9 cellular contexts compared by ENCODE assay signal in genomic region chr22:50396751-50397370, GRCh38. TPM values are rescaled to one million over a fixed set of nuclear protein-coding genes. Genes with fewer than 3 reads are reported as not detected.
DNase-seq lines count a peak whose midpoint lies in the region; ATAC-seq and TF ChIP-seq lines count a peak whose summit lies in the region.
"Had no signal": no experiment of that assay in that cellular context is flagged by ENCODE, and none has a peak within 500 bp of the region (broad histone marks: within the 10 kb centered on the region; RNA-seq: fewer than 3 reads in every experiment).

No MANE protein-coding gene starts in this region.

- H3K4me1 Mint-ChIP-seq in activated naive CD8-positive, alpha-beta T cell treated with anti-CD3 and anti-CD28 coated beads for 36 hours = peaks cover 13% of the 10 kb centered on the region
- peaks cover 4% of the 10 kb centered on the region for H3K4me1 Mint-ChIP-seq in mesothelial cell of epicardium

- H3K27me3 ChIP-seq in BLaER1 = no peaks in the 10 kb centered on the region

- H3K4me1 ChIP-seq in BLaER1 = peaks cover 71% of the 10 kb centered on the region

- H3K9me3 Mint-ChIP-seq in activated naive CD8-positive, alpha-beta T cell treated with anti-CD3 and anti-CD28 coated beads for 36 hours = no peaks in the 10 kb centered on the region
- no peaks in the 10 kb centered on the region for H3K9me3 Mint-ChIP-seq in mesothelial cell of epicardium

- TF ChIP-seq CTCF in mesothelial cell of epicardium (IDR thresholded peaks at IDR 0.05; ENCODE audit: unreplicated experiment) (no peak), foreskin fibroblast (IDR thresholded peaks at IDR 0.05; ENCODE audit: low read depth, low read length) (no peak)

- no peaks in the 10 kb centered on the region for H3K9me3 ChIP-seq in BLaER1

- H3K9ac ChIP-seq in BLaER1 = no peak overlapping the region

- H3K4me3 ChIP-seq in BLaER1 = no peak overlapping the region
- H3K4me3 ChIP-seq in foreskin fibroblast (ENCODE audit: low read depth in 1 of 2, low read length in 2 of 2) = no peak overlapping the region

- no peak overlapping the region for H3K4me3 Mint-ChIP-seq in activated naive CD8-positive, alpha-beta T cell treated with anti-CD3 and anti-CD28 coated beads for 36 hours
- H3K4me3 Mint-ChIP-seq in mesothelial cell of epicardium = no peak overlapping the region

- ATAC-seq in HG02884 (IDR thresholded peaks at IDR 0.05; ENCODE audit: unreplicated experiment) = no peak

- H3K27me3 Mint-ChIP-seq in activated naive CD8-positive, alpha-beta T cell treated with anti-CD3 and anti-CD28 coated beads for 36 hours = no peaks in the 10 kb centered on the region
- no peaks in the 10 kb centered on the region for H3K27me3 Mint-ChIP-seq in mesothelial cell of epicardium (ENCODE audit: low read depth)

- peaks cover 58% of the 10 kb centered on the region for H4K20me1 ChIP-seq in BLaER1

- DNase-seq in HT-29 (ENCODE audit: low spot score) = peak; percentile 10
- DNase-seq in activated naive CD8-positive, alpha-beta T cell treated with anti-CD3 and anti-CD28 coated beads for 36 hours = no peak
- no peak for DNase-seq in mesothelial cell of epicardium (ENCODE audit: low spot score in 2 of 2, unreplicated experiment in 2 of 2)
- no peak for DNase-seq in caudate nucleus (lab: John Stamatoyannopoulos, UW)
- no peak for DNase-seq in H4 (ENCODE audit: low spot score)
- no peak for DNase-seq in foreskin fibroblast
- DNase-seq: NCI-H2029 had no signal

- H3K36me3 Mint-ChIP-seq in activated naive CD8-positive, alpha-beta T cell treated with anti-CD3 and anti-CD28 coated beads for 36 hours = peaks cover 10% of the 10 kb centered on the region
- H3K36me3 Mint-ChIP-seq in mesothelial cell of epicardium = peaks cover 28% of the 10 kb centered on the region

- H3K27ac ChIP-seq in BLaER1 = peak overlapping the region; percentile 7; the same call in 1 of the 2 replicates
- H3K27ac ChIP-seq in caudate nucleus (ENCODE audit: low read depth, low read length) = no peak overlapping the region

- H3K4me2 ChIP-seq in BLaER1 = 0 out of 2 replicates have a peak overlapping the region, but pooled peaks have one; percentile 7

- H3K27ac Mint-ChIP-seq in activated naive CD8-positive, alpha-beta T cell treated with anti-CD3 and anti-CD28 coated beads for 36 hours = peak overlapping the region; percentile 2
- H3K27ac Mint-ChIP-seq in mesothelial cell of epicardium = peak overlapping the region; percentile 72

- H3K36me3 ChIP-seq in BLaER1 = peaks cover 65% of the 10 kb centered on the region

RNA-seq across cellular contexts. Expression of gene PPP6R2, which starts 53.7 kb away (rescaled TPM):
- total RNA-seq in HT-29 (2014; rRNA removed; shearing (Covaris generic)) = 54.1 and 56.7 TPM in 2 replicates
- 10 to 100 TPM; 38.3 to 41.2 TPM for total RNA-seq in activated naive CD8-positive, alpha-beta T cell treated with anti-CD3 and anti-CD28 coated beads for 36 hours
- total RNA-seq in mesothelial cell of epicardium = 79.4 to 83.7 TPM (median 80.1 TPM) in 3 replicates
- total RNA-seq in H4 (2014; rRNA removed; shearing (Covaris generic)) = 22.9 and 32.1 TPM in 2 replicates
